ENCODE assay signal across 1 cellular context in genomic region chr7:134451656-134452055, GRCh38.
TF ChIP-seq lines count a peak whose summit lies in the region.

No MANE protein-coding gene starts in this region.

TF ChIP-seq in HepG2, 621 proteins besides CTCF, POLR2A, EP300 and RAD21 (continued from another document):
- TF ChIP-seq ZNF414 (CRISPR knock-in tag; IDR thresholded peaks at IDR 0.05) = no peak
- no peak for TF ChIP-seq ARID4A (CRISPR knock-in tag; IDR thresholded peaks at IDR 0.05; ENCODE audit: borderline replicate concordance)
- TF ChIP-seq KLF9 (CRISPR knock-in tag; IDR thresholded peaks at IDR 0.05; ENCODE audit: low read depth) = no peak
- no peak for TF ChIP-seq KAT8 (CRISPR knock-in tag; IDR thresholded peaks at IDR 0.05)
- no peak for TF ChIP-seq EED (CRISPR knock-in tag; IDR thresholded peaks at IDR 0.05)
- TF ChIP-seq SAP130 (CRISPR knock-in tag; IDR thresholded peaks at IDR 0.05; ENCODE audit: low read depth) = no peak
- TF ChIP-seq ZNF615 (CRISPR knock-in tag; IDR thresholded peaks at IDR 0.05; ENCODE audit: borderline replicate concordance) = no peak
- no peak for TF ChIP-seq ZNF614 (CRISPR knock-in tag; IDR thresholded peaks at IDR 0.05; ENCODE audit: borderline replicate concordance)
- TF ChIP-seq ZNF775 (CRISPR knock-in tag; IDR thresholded peaks at IDR 0.05; ENCODE audit: borderline replicate concordance) = no peak
- TF ChIP-seq ZNF605 (CRISPR knock-in tag; IDR thresholded peaks at IDR 0.05) = no peak
